ENCODE assay signal across 21 cellular contexts in genomic region chr1:31694910-31695300, GRCh38. TPM values are rescaled to one million over a fixed set of nuclear protein-coding genes. Genes with fewer than 3 reads are reported as not detected.
A peak's percentile ranks its signal among the peaks of the same experiment; 100 is the strongest.
DNase-seq lines count a peak whose midpoint lies in the region; ATAC-seq and TF ChIP-seq lines count a peak whose summit lies in the region.
"Had no signal": no experiment of that assay in that cellular context is flagged by ENCODE, and none has a peak within 500 bp of the region (broad histone marks: within the 10 kb centered on the region; RNA-seq: fewer than 3 reads in every experiment).

No MANE protein-coding gene starts in this region.

- DNase-seq in SK-MEL-5 (ENCODE audit: low read depth, low spot score) (peak; percentile 40), esophagus muscularis mucosa (ENCODE audit: extremely low spot score) (no peak), middle frontal gyrus (ENCODE audit: extremely low spot score, low spot score) (peak; percentile 70), superior temporal gyrus (ENCODE audit: extremely low spot score) (peak; percentile 92), AG08396 (ENCODE audit: low spot score) (no peak), NCI-H345 treated with DMSO at 0.1 percent for 48 hours (lab: John Stamatoyannopoulos, UW; ENCODE audit: unreplicated experiment) (no peak)
- DNase-seq: activated CD4-positive, alpha-beta T cell treated with anti-CD3 and anti-CD28 coated beads, Interleukin-2, amount 50 U/mL, for 48 hours; activated gamma-delta T cell; central memory CD4-positive, alpha-beta T cell; DND-41; left ventricle myocardium inferior; NCI-H1092; NCI-H2029 treated with DMSO at 0.1 percent for 48 hours; NCI-H446 treated with DMSO at 0.1 percent for 48 hours; Peyer's patch; WERI-Rb-1 had no signal

- in situ Hi-C loops in SK-MEL-5 (cut with HindIII; ENCODE audit: low pct_unique_long_range_greater_than_20kb, low sequenced_read_pairs) = no loop called here

- no peaks in the 10 kb centered on the region for H3K27me3 ChIP-seq in esophagus muscularis mucosa
- H3K27me3 ChIP-seq: Peyer's patch had no signal

- WGBS in esophagus muscularis mucosa = 87% methylated on average over 10 of the region's 12 CpGs

- H3K36me3 ChIP-seq in esophagus muscularis mucosa = peaks cover 0 to 74% (median 19%) of the 10 kb centered on the region in 4 donors
- H3K36me3 ChIP-seq: left ventricle myocardium inferior, Peyer's patch, WERI-Rb-1 had no signal

- TF ChIP-seq EP300 in esophagus muscularis mucosa (IDR thresholded peaks at IDR 0.05) = no peak

- no peak overlapping the region for H3K4me3 ChIP-seq in esophagus muscularis mucosa
- H3K4me3 ChIP-seq: left ventricle myocardium inferior, Peyer's patch, SK-N-MC, thoracic aorta had no signal

- intact Hi-C loops in esophagus muscularis mucosa (cut with DNase I) = no loop called here

- TF ChIP-seq POLR2A in esophagus muscularis mucosa (IDR thresholded peaks at IDR 0.05; ENCODE audit: low read depth) = no peak

- TF ChIP-seq CTCF in esophagus muscularis mucosa (IDR thresholded peaks at IDR 0.05) = no peak

- no peak for ATAC-seq in GM19351 (IDR thresholded peaks at IDR 0.05; ENCODE audit: unreplicated experiment)
- ATAC-seq: HCT116 had no signal

- peaks cover 4 to 38% (median 33%) of the 10 kb centered on the region in 4 donors for H3K4me1 ChIP-seq in esophagus muscularis mucosa

- peak overlapping the region in 3 of 4 donors; percentile 41 to 59 (median 52) for H3K27ac ChIP-seq in esophagus muscularis mucosa (replicated peaks in 1 of 4)
- H3K27ac ChIP-seq: left ventricle myocardium inferior, Peyer's patch, SK-N-MC, thoracic aorta, WERI-Rb-1 had no signal

- no peaks in the 10 kb centered on the region for H3K9me3 ChIP-seq in esophagus muscularis mucosa
- H3K9me3 ChIP-seq: left ventricle myocardium inferior, Peyer's patch, thoracic aorta had no signal

RNA-seq across cellular contexts. Expression of gene COL16A1, which starts 8.9 kb away (rescaled TPM):
- total RNA-seq in SK-MEL-5 (2014; rRNA removed; shearing (Covaris generic)) = 5.6 and 6.7 TPM in 2 replicates
- polyA plus RNA-seq in SK-MEL-5 (2015; cell fraction: cytosol; rRNA removed) = 1.1 and 3.0 TPM in 2 replicates
- 68.8 and 99.3 TPM in 2 replicates for polyA plus RNA-seq in SK-MEL-5 (2015; cell fraction: nucleus; rRNA removed)
- total RNA-seq in esophagus muscularis mucosa = 10 to 100 TPM; 35.1 to 62.7 (median 47.6) TPM
- total RNA-seq: T-helper 2 cell treated with Interferon-gamma antibody and Interleukin-4, amounts not matched to agents 100 ng/mL and 5 ng/mL, for 36 hours had no signal

RNA-seq across cellular contexts. Expression of gene PEF1, which starts 50.2 kb away (rescaled TPM):
- 45.7 and 49.4 TPM in 2 replicates for total RNA-seq in SK-MEL-5 (2014; rRNA removed; shearing (Covaris generic))
- 52.4 and 65.9 TPM in 2 replicates for polyA plus RNA-seq in SK-MEL-5 (2015; cell fraction: cytosol; rRNA removed)
- polyA plus RNA-seq in SK-MEL-5 (2015; cell fraction: nucleus; rRNA removed) = 20.6 and 35.1 TPM in 2 replicates
- 100 to 1,000 TPM in 1 of 4 donors, 10 to 100 TPM in 3; 61.5 to 101 (median 92.9) TPM for total RNA-seq in esophagus muscularis mucosa

Comparison
In these comparisons a context has a peak if more than half of its experiments do, and no peak if none do; other contexts are left out.
1. DNase-seq: peak in SK-MEL-5 (single experiment), middle frontal gyrus (single experiment) and superior temporal gyrus (single experiment); none in esophagus muscularis mucosa (single experiment), AG08396 (single experiment) and NCI-H345 treated with DMSO at 0.1 percent for 48 hours (single experiment).